Comparison of ENCODE assay signal across 15 cellular contexts in the genomic region with DNA sequence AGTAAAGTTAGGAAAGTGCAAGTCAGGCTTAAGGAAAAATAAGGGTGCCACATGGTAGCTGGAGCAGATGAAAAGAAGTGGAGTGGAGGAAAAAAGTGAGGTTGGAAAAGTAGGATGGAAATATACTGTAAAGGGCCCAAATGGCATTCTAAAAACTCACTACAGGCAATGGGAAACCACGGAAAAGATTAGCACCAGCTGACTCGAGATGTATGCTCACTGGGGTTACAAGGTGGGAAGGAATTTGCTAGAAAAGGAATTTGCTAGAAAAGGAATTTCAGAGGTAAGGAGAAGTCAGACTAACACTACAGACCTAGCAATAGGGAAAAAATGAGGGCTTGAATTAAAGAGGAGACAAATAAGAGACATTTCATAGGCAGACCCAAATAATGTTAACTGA. TPM values are rescaled to one million over a fixed set of nuclear protein-coding genes. Genes with fewer than 3 reads are reported as not detected.
DNase-seq lines count a peak whose midpoint lies in the region; ATAC-seq and TF ChIP-seq lines count a peak whose summit lies in the region.
"Had no signal": no experiment of that assay in that cellular context is flagged by ENCODE, and none has a peak within 500 bp of the region (broad histone marks: within the 10 kb centered on the region; RNA-seq: fewer than 3 reads in every experiment).

No MANE protein-coding gene starts in this region.

- H2BK15ac ChIP-seq in mesendoderm (replicated peaks; ENCODE audit: low read depth), result no peak overlapping the region

- peaks cover 15% of the 10 kb centered on the region for H3K36me3 ChIP-seq in CD4-positive, CD25-positive, alpha-beta regulatory T cell (ENCODE audit: control insufficient read depth, insufficient read depth, low read length)
- no peaks in the 10 kb centered on the region for H3K36me3 ChIP-seq in mesendoderm (ENCODE audit: control insufficient read depth, insufficient read depth, low read length)
- H3K36me3 ChIP-seq in esophagus squamous epithelium, result peaks cover 0 to 47% (median 0%) of the 10 kb centered on the region in 3 donors
- H3K36me3 ChIP-seq: BLaER1 treated with 17β-estradiol and CSF1 and Interleukin-3, amounts not matched to agents 10 nM and 100 nM; WERI-Rb-1 had no signal

- TF ChIP-seq CTCF in HFFc6 (IDR thresholded peaks at IDR 0.05) (no peak), dorsolateral prefrontal cortex (IDR thresholded peaks at IDR 0.05 in 54 of 56, conservative IDR thresholded peaks at IDR 0.05 in 2 of 56; ENCODE audit: low read depth in 1 of 56, partially characterized antibody in 56 of 56) (no peak), esophagus squamous epithelium (IDR thresholded peaks at IDR 0.05) (no peak)

- peaks cover 11 to 69% (median 52%) of the 10 kb centered on the region in 4 donors for H3K4me1 Mint-ChIP-seq in CD4-positive, CD25-positive, alpha-beta regulatory T cell
- peaks cover 49% of the 10 kb centered on the region for H3K4me1 Mint-ChIP-seq in HFFc6 (ENCODE audit: low read depth)

- H3K27me3 Mint-ChIP-seq in CD4-positive, CD25-positive, alpha-beta regulatory T cell, result no peaks in the 10 kb centered on the region
- H3K27me3 Mint-ChIP-seq in HFFc6 (ENCODE audit: insufficient read depth), result no peaks in the 10 kb centered on the region; the same call in 1 of the 2 replicates

- H3K27ac ChIP-seq in CD4-positive, CD25-positive, alpha-beta regulatory T cell (ENCODE audit: insufficient read depth, low read length, poor library complexity, severe bottlenecking), result no peak overlapping the region
- H3K27ac ChIP-seq in mesendoderm (ENCODE audit: low read depth, low read length) (no peak overlapping the region), dorsolateral prefrontal cortex (no peak overlapping the region), esophagus squamous epithelium (no peak overlapping the region)
- H3K27ac ChIP-seq: BLaER1 treated with 17β-estradiol and CSF1 and Interleukin-3, amounts not matched to agents 10 nM and 100 nM; WERI-Rb-1 had no signal

- no peak overlapping the region for H3K18ac ChIP-seq in mesendoderm (ENCODE audit: low read length)

- no peak overlapping the region for H3K4me3 ChIP-seq in CD4-positive, CD25-positive, alpha-beta regulatory T cell (ENCODE audit: low read depth, low read length)
- H3K4me3 ChIP-seq in mesendoderm (ENCODE audit: low read length) (no peak overlapping the region), dorsolateral prefrontal cortex (no peak overlapping the region), esophagus squamous epithelium (no peak overlapping the region)
- H3K4me3 ChIP-seq: BLaER1 treated with 17β-estradiol and CSF1 and Interleukin-3, amounts not matched to agents 10 nM and 100 nM had no signal

- peaks cover 4% of the 10 kb centered on the region for H3K79me1 ChIP-seq in mesendoderm (ENCODE audit: low read length)

- no peak overlapping the region for H3K4ac ChIP-seq in mesendoderm (ENCODE audit: low read depth, low read length)

- no peaks in the 10 kb centered on the region for H3K9me3 ChIP-seq in CD4-positive, CD25-positive, alpha-beta regulatory T cell (ENCODE audit: control insufficient read depth in 2 of 2, low read length in 2 of 2)
- no peaks in the 10 kb centered on the region for H3K9me3 ChIP-seq in esophagus squamous epithelium

- peak overlapping the region; percentile 5 to 58 (median 22) for H3K27ac Mint-ChIP-seq in CD4-positive, CD25-positive, alpha-beta regulatory T cell
- peak overlapping the region; percentile 40 for H3K27ac Mint-ChIP-seq in HFFc6

- intact Hi-C loops in dorsolateral prefrontal cortex (cut with DNase I) (no loop called here), esophagus squamous epithelium (cut with DNase I) (no loop called here)

- H3K4me2 ChIP-seq in mesendoderm (ENCODE audit: low read length), result no peak overlapping the region
- H3K4me2 ChIP-seq: BLaER1 treated with 17β-estradiol and CSF1 and Interleukin-3, amounts not matched to agents 10 nM and 100 nM had no signal

- WGBS in mesendoderm (ENCODE audit: extremely low coverage, insufficient coverage, low lambda C conversion rate), result no CpG with 5 or more reads among the region's 2 CpGs
- WGBS in esophagus squamous epithelium, 2 donors, result 69 to 85% methylated on average over 2 of the region's 2 CpGs

- H3K4me1 ChIP-seq in CD4-positive, CD25-positive, alpha-beta regulatory T cell (ENCODE audit: control insufficient read depth, insufficient read depth, low read length, poor library complexity, severe bottlenecking), result peaks cover 29% of the 10 kb centered on the region
- H3K4me1 ChIP-seq in mesendoderm (ENCODE audit: control insufficient read depth, low read depth, low read length) (no peaks in the 10 kb centered on the region), esophagus squamous epithelium (peaks cover 7 to 57% (median 14%) of the 10 kb centered on the region in 3 donors)

- H4K5ac ChIP-seq in mesendoderm (ENCODE audit: low read length), result no peak overlapping the region

- no peak overlapping the region for H2AK5ac ChIP-seq in mesendoderm (ENCODE audit: low read length)

- no peak overlapping the region for H3K56ac ChIP-seq in mesendoderm (ENCODE audit: low read length)

- peaks cover 42% of the 10 kb centered on the region for H3K36me3 Mint-ChIP-seq in CD4-positive, CD25-positive, alpha-beta regulatory T cell
- H3K36me3 Mint-ChIP-seq in HFFc6 (ENCODE audit: low read depth), result peaks cover 22% of the 10 kb centered on the region

- H4K8ac ChIP-seq in mesendoderm (ENCODE audit: low read depth, low read length), result no peak overlapping the region

- H3K23ac ChIP-seq in mesendoderm (ENCODE audit: low read length), result no peak overlapping the region

- no peak for ATAC-seq in CD4-positive, CD25-positive, alpha-beta regulatory T cell (ENCODE audit: low read depth in 2 of 2)

- H3K79me2 ChIP-seq in mesendoderm (ENCODE audit: control insufficient read depth, insufficient read depth, low read length), result peaks cover 16% of the 10 kb centered on the region

- H3K9ac ChIP-seq in mesendoderm (ENCODE audit: low read length), result no peak overlapping the region
- H3K9ac ChIP-seq: BLaER1 treated with 17β-estradiol and CSF1 and Interleukin-3, amounts not matched to agents 10 nM and 100 nM had no signal

- no peaks in the 10 kb centered on the region for H3K27me3 ChIP-seq in CD4-positive, CD25-positive, alpha-beta regulatory T cell (ENCODE audit: control insufficient read depth, insufficient read depth, low read length)
- H3K27me3 ChIP-seq in mesendoderm (ENCODE audit: insufficient read depth, low read length, poor library complexity), result no peaks in the 10 kb centered on the region
- H3K27me3 ChIP-seq in dorsolateral prefrontal cortex, result no peaks in the 10 kb centered on the region
- no peaks in the 10 kb centered on the region for H3K27me3 ChIP-seq in esophagus squamous epithelium

- H2BK120ac ChIP-seq in mesendoderm (ENCODE audit: low read depth, low read length), result no peak overlapping the region

- peak overlapping the region; percentile 19 to 59 (median 46) for H3K4me3 Mint-ChIP-seq in CD4-positive, CD25-positive, alpha-beta regulatory T cell
- peak overlapping the region; percentile 15; the same call in 1 of the 2 replicates for H3K4me3 Mint-ChIP-seq in HFFc6

- H3K9me3 Mint-ChIP-seq in CD4-positive, CD25-positive, alpha-beta regulatory T cell, result peaks cover 0 to 2% (median 0%) of the 10 kb centered on the region in 7 donors
- no peaks in the 10 kb centered on the region; the same call in 1 of the 2 replicates for H3K9me3 Mint-ChIP-seq in HFFc6

- no peak for DNase-seq in CD4-positive, CD25-positive, alpha-beta regulatory T cell
- no peak for DNase-seq in HFFc6
- peak; percentile 39 for DNase-seq in amniotic epithelial cell (ENCODE audit: low read depth)
- DNase-seq in mesendoderm, result peak; percentile 81
- DNase-seq in OCI-M2 (lab: John Stamatoyannopoulos, UW; ENCODE audit: unreplicated experiment), result no peak
- no peak for DNase-seq in occipital lobe (lab: John Stamatoyannopoulos, UW)
- no peak for DNase-seq in dorsolateral prefrontal cortex
- no peak for DNase-seq in esophagus squamous epithelium (lab: John Stamatoyannopoulos, UW)
- DNase-seq: GDM1; H7; midbrain; retina; stimulated activated CD4-positive, alpha-beta T cell treated with anti-CD3 and anti-CD28 coated beads, Interleukin-4, amount 100 ng/mL, for 1 hour; WERI-Rb-1 had no signal

- no peak for TF ChIP-seq POLR2A in esophagus squamous epithelium (IDR thresholded peaks at IDR 0.05)

- no peak overlapping the region for H2BK5ac ChIP-seq in mesendoderm (ENCODE audit: low read length)

RNA-seq across cellular contexts. Expression of a gene that starts 3.6 kb away (rescaled TPM):
- total RNA-seq in CD4-positive, CD25-positive, alpha-beta regulatory T cell, result 44.0 TPM
- 10 to 100 TPM; 27.0 to 34.5 (median 29.9) TPM for polyA plus RNA-seq in CD4-positive, CD25-positive, alpha-beta regulatory T cell
- 10 to 100 TPM; 56.9 to 63.2 (median 60.1) TPM for total RNA-seq in HFFc6 (2021; fragmentation: NEBNext Ultra II Directional; extraction: Animal tissue kit (Norgen Biotek cat#: 25700))
- 34.9 TPM for polyA plus RNA-seq in mesendoderm (2013, experiment 1 of 2)
- 33.1 TPM for polyA plus RNA-seq in mesendoderm (2013, experiment 2 of 2)
- total RNA-seq in occipital lobe (30.4 TPM), dorsolateral prefrontal cortex (10 to 100 TPM; 18.8 to 51.5 (median 32.6) TPM), esophagus squamous epithelium (10 to 100 TPM; 21.4 to 35.3 (median 33.3) TPM)

RNA-seq across cellular contexts. Expression of a gene that starts 37.8 kb away (rescaled TPM):
- total RNA-seq in CD4-positive, CD25-positive, alpha-beta regulatory T cell, result 149 TPM
- 10 to 100 TPM; 21.4 to 43.2 (median 31.9) TPM for polyA plus RNA-seq in CD4-positive, CD25-positive, alpha-beta regulatory T cell
- total RNA-seq in HFFc6 (2021; fragmentation: NEBNext Ultra II Directional; extraction: Animal tissue kit (Norgen Biotek cat#: 25700)), result 10 to 100 TPM; 49.1 to 83.4 (median 75.7) TPM
- 11.6 TPM for polyA plus RNA-seq in mesendoderm (2013, experiment 1 of 2)
- 12.8 TPM for polyA plus RNA-seq in mesendoderm (2013, experiment 2 of 2)
- total RNA-seq in occipital lobe (4.1 TPM), dorsolateral prefrontal cortex (100 to 1,000 TPM in 2 of 120 experiments, 10 to 100 TPM in 118; 18.7 to 119 (median 39.5) TPM), esophagus squamous epithelium (10 to 100 TPM; 12.8 to 40.0 (median 30.9) TPM)

RNA-seq across cellular contexts. Expression of a gene that starts 45.9 kb away (rescaled TPM):
- 87.8 TPM for total RNA-seq in CD4-positive, CD25-positive, alpha-beta regulatory T cell
- polyA plus RNA-seq in CD4-positive, CD25-positive, alpha-beta regulatory T cell, result 10 to 100 TPM; 34.0 to 43.1 (median 39.3) TPM
- 10 to 100 TPM; 61.5 to 73.9 (median 67.7) TPM for total RNA-seq in HFFc6 (2021; fragmentation: NEBNext Ultra II Directional; extraction: Animal tissue kit (Norgen Biotek cat#: 25700))
- 30.4 TPM for polyA plus RNA-seq in mesendoderm (2013, experiment 1 of 2)
- 26.8 TPM for polyA plus RNA-seq in mesendoderm (2013, experiment 2 of 2)
- total RNA-seq in occipital lobe (48.2 TPM), dorsolateral prefrontal cortex (10 to 100 TPM; 37.6 to 68.5 (median 52.8) TPM), esophagus squamous epithelium (10 to 100 TPM; 23.1 to 41.6 (median 31.7) TPM)

Comparison
In these comparisons a context has a peak if more than half of its experiments do, and no peak if none do; other contexts are left out.
1. DNase-seq: peak in amniotic epithelial cell (single experiment) and mesendoderm (single experiment); none in CD4-positive, CD25-positive, alpha-beta regulatory T cell (0 of 3), HFFc6 (single experiment), OCI-M2 (single experiment), occipital lobe (single experiment), dorsolateral prefrontal cortex (0 of 10) and esophagus squamous epithelium (single experiment).